In genomic region chr12:47819902-47820630, GRCh38 we compare ENCODE assay signal across 1 cellular context.
TF ChIP-seq lines count a peak whose summit lies in the region.

HDAC7 (minus strand) TSS chr12:47819903; CDS start chr12:47819785, 118 bp downstream.

TF ChIP-seq in HepG2, 621 proteins besides CTCF, POLR2A, EP300 and RAD21 (continued from another document and continues in another):
- TF ChIP-seq PRDM10 (CRISPR knock-in tag; IDR thresholded peaks at IDR 0.05; ENCODE audit: low read depth) (no peak), TAF15 (IDR thresholded peaks at IDR 0.05; ENCODE audit: low read depth, low read length, poor library complexity, severe bottlenecking) (no peak), ZNF256 (CRISPR knock-in tag; conservative IDR thresholded peaks at IDR 0.05) (no peak), RARA (CRISPR knock-in tag; IDR thresholded peaks at IDR 0.05) (no peak), AFF4 (CRISPR knock-in tag; IDR thresholded peaks at IDR 0.05) (no peak), ADNP (CRISPR knock-in tag; IDR thresholded peaks at IDR 0.05) (no peak), ZBTB49 (CRISPR knock-in tag; IDR thresholded peaks at IDR 0.05; ENCODE audit: borderline replicate concordance) (no peak), TCF7L2 (IDR thresholded peaks at IDR 0.05; ENCODE audit: low read depth, low read length) (no peak), ZNF432 (CRISPR knock-in tag; IDR thresholded peaks at IDR 0.05; ENCODE audit: borderline replicate concordance) (no peak), ZSCAN21 (CRISPR knock-in tag; IDR thresholded peaks at IDR 0.05; ENCODE audit: borderline replicate concordance) (no peak), PAX8 (CRISPR knock-in tag; IDR thresholded peaks at IDR 0.05; ENCODE audit: borderline replicate concordance) (no peak), ZMYM4 (CRISPR knock-in tag; IDR thresholded peaks at IDR 0.05) (0 out of 2 replicates have a peak, but pooled peaks have one; percentile 34), SAFB2 (CRISPR knock-in tag; IDR thresholded peaks at IDR 0.05; ENCODE audit: borderline replicate concordance, low read depth) (no peak), GRHL1 (CRISPR knock-in tag; conservative IDR thresholded peaks at IDR 0.05) (no peak), NONO (IDR thresholded peaks at IDR 0.05) (no peak), NONO (CRISPR knock-in tag; conservative IDR thresholded peaks at IDR 0.05) (peak; percentile 61; the same call in 1 of the 2 replicates), SP140L (CRISPR knock-in tag; IDR thresholded peaks at IDR 0.05; ENCODE audit: borderline replicate concordance) (no peak), KLF11 (CRISPR knock-in tag; IDR thresholded peaks at IDR 0.05) (no peak), ZNF430 (CRISPR knock-in tag; IDR thresholded peaks at IDR 0.05) (no peak), ZNF180 (CRISPR knock-in tag; IDR thresholded peaks at IDR 0.05; ENCODE audit: borderline replicate concordance, low read depth) (no peak), ZNF543 (CRISPR knock-in tag; IDR thresholded peaks at IDR 0.05) (no peak), MED8 (CRISPR knock-in tag; IDR thresholded peaks at IDR 0.05; ENCODE audit: insufficient replicate concordance) (no peak), TBP (CRISPR knock-in tag; IDR thresholded peaks at IDR 0.05) (no peak), ZNF547 (CRISPR knock-in tag; IDR thresholded peaks at IDR 0.05) (0 out of 2 replicates have a peak, but pooled peaks have one; percentile 25), ZNF33B (CRISPR knock-in tag; IDR thresholded peaks at IDR 0.05) (no peak), ZNF747 (CRISPR knock-in tag; IDR thresholded peaks at IDR 0.05; ENCODE audit: borderline replicate concordance) (no peak), KLF12 (CRISPR knock-in tag; IDR thresholded peaks at IDR 0.05; ENCODE audit: borderline replicate concordance) (no peak), TAF1 (CRISPR knock-in tag; IDR thresholded peaks at IDR 0.05) (peak; percentile 50), MED1 (CRISPR knock-in tag; IDR thresholded peaks at IDR 0.05) (no peak), ZBTB4 (CRISPR knock-in tag; IDR thresholded peaks at IDR 0.05; ENCODE audit: borderline replicate concordance) (no peak), KMT2B (CRISPR knock-in tag; IDR thresholded peaks at IDR 0.05) (no peak), AKAP8 (CRISPR knock-in tag; IDR thresholded peaks at IDR 0.05) (no peak), ZFP62 (CRISPR knock-in tag; IDR thresholded peaks at IDR 0.05) (no peak), ZNF205 (CRISPR knock-in tag; IDR thresholded peaks at IDR 0.05) (no peak), CERS6 (CRISPR knock-in tag; IDR thresholded peaks at IDR 0.05) (no peak), ZNF660 (CRISPR knock-in tag; IDR thresholded peaks at IDR 0.05; ENCODE audit: borderline replicate concordance, low read depth) (no peak), HDAC1 (CRISPR knock-in tag; IDR thresholded peaks at IDR 0.05) (peak; percentile 63; the same call in 1 of the 2 replicates), BCL3 (CRISPR knock-in tag; IDR thresholded peaks at IDR 0.05) (no peak), ZSCAN22 (CRISPR knock-in tag; IDR thresholded peaks at IDR 0.05) (no peak), THAP9 (CRISPR knock-in tag; IDR thresholded peaks at IDR 0.05; ENCODE audit: borderline replicate concordance) (no peak), ZNF431 (CRISPR knock-in tag; IDR thresholded peaks at IDR 0.05; ENCODE audit: borderline replicate concordance, low read depth) (no peak), MATR3 (CRISPR knock-in tag; IDR thresholded peaks at IDR 0.05) (no peak), BHLHE40 (IDR thresholded peaks at IDR 0.05; ENCODE audit: low read length) (no peak)
